In the genomic region with DNA sequence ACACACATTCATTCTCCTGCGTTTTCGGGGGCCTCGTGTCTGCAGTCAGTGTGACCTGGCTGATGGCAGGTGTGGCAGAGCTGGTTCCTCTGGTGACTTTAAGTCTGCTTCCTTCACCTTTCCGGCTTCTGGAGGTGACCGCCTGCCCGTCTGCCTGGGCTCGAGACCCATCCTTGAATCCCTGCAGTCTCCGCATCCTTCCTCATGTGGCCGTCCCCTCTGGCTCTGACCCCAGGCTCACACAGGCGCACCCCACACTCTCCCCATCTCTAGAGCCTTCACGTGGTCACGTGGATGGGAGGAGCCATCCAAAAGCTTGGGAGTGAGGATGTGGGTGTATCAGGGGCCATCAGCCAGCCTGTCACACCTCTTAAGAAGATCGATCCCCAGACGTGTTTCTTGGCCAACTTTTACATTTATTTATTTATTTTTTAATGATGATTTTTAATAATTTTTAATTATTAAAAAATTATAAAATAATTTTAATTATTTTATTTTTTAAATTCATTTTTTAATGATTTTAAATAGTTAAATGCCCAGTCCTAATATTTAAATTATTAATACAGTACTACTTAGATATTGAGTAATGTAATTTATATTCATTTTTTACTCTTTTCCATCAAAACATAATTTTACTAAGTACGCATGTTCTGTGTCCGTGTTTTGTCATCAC, we compare ENCODE assay signal across 23 cellular contexts. TPM values are rescaled to one million over a fixed set of nuclear protein-coding genes. Genes with fewer than 3 reads are reported as not detected.
A peak's percentile ranks its signal among the peaks of the same experiment; 100 is the strongest.
DNase-seq lines count a peak whose midpoint lies in the region; ATAC-seq and TF ChIP-seq lines count a peak whose summit lies in the region.
"Had no signal": no experiment of that assay in that cellular context is flagged by ENCODE, and none has a peak within 500 bp of the region (broad histone marks: within the 10 kb centered on the region; RNA-seq: fewer than 3 reads in every experiment).

No MANE protein-coding gene starts in this region.

- H3K4me3 Mint-ChIP-seq in activated naive CD8-positive, alpha-beta T cell treated with anti-CD3 and anti-CD28 coated beads for 36 hours, result peak overlapping the region; percentile 16
- no peak overlapping the region for H3K4me3 Mint-ChIP-seq in activated naive CD8-positive, alpha-beta T cell treated with anti-CD3 and anti-CD28 coated beads, Interleukin-2, amount 50 U/mL, for 24 hours
- H3K4me3 Mint-ChIP-seq in activated T-helper 17 cell treated with anti-CD3 and anti-CD28 coated beads, Interleukin-2, amount 50 U/mL, for 72 hours, result no peak overlapping the region
- no peak overlapping the region for H3K4me3 Mint-ChIP-seq in nephron progenitor cell
- H3K4me3 Mint-ChIP-seq: HFFc6; nephron; stimulated activated memory B cell treated with anti-CD40 and anti-IgM and Interleukin-4, amounts not matched to agents 10 μg/mL and 1 μg/mL and 100 μg/mL, for 72 hours; T-cell had no signal

- no peaks in the 10 kb centered on the region for H3K9me2 ChIP-seq in SK-N-SH

- H2AFZ ChIP-seq in SK-N-SH (ENCODE audit: low read depth), result no peak overlapping the region

- TF ChIP-seq CTCF in nephron progenitor cell (IDR thresholded peaks at IDR 0.05) (no peak), SK-N-SH (IDR thresholded peaks at IDR 0.05) (no peak)

- H3K4me2 ChIP-seq in SK-N-SH, result no peak overlapping the region

- CTCF ChIA-PET in SK-N-SH (lab: Yijun Ruan, JAX), result no interaction called here

- no peaks in the 10 kb centered on the region for H3K9me3 Mint-ChIP-seq in activated naive CD8-positive, alpha-beta T cell treated with anti-CD3 and anti-CD28 coated beads for 36 hours
- H3K9me3 Mint-ChIP-seq in activated naive CD8-positive, alpha-beta T cell treated with anti-CD3 and anti-CD28 coated beads, Interleukin-2, amount 50 U/mL, for 24 hours, result no peaks in the 10 kb centered on the region
- no peaks in the 10 kb centered on the region for H3K9me3 Mint-ChIP-seq in activated T-helper 17 cell treated with anti-CD3 and anti-CD28 coated beads, Interleukin-2, amount 50 U/mL, for 72 hours
- H3K9me3 Mint-ChIP-seq in nephron progenitor cell, result no peaks in the 10 kb centered on the region
- H3K9me3 Mint-ChIP-seq: HFFc6; nephron; stimulated activated memory B cell treated with anti-CD40 and anti-IgM and Interleukin-4, amounts not matched to agents 10 μg/mL and 1 μg/mL and 100 μg/mL, for 72 hours; T-cell had no signal

- TF ChIP-seq RAD21 in SK-N-SH (IDR thresholded peaks at IDR 0.05; ENCODE audit: low read length), result no peak

- no peaks in the 10 kb centered on the region for H3K36me3 Mint-ChIP-seq in activated naive CD8-positive, alpha-beta T cell treated with anti-CD3 and anti-CD28 coated beads for 36 hours
- no peaks in the 10 kb centered on the region for H3K36me3 Mint-ChIP-seq in activated naive CD8-positive, alpha-beta T cell treated with anti-CD3 and anti-CD28 coated beads, Interleukin-2, amount 50 U/mL, for 24 hours (ENCODE audit: low read depth)
- no peaks in the 10 kb centered on the region for H3K36me3 Mint-ChIP-seq in activated T-helper 17 cell treated with anti-CD3 and anti-CD28 coated beads, Interleukin-2, amount 50 U/mL, for 72 hours (ENCODE audit: low read depth)
- peaks cover 36% of the 10 kb centered on the region for H3K36me3 Mint-ChIP-seq in nephron progenitor cell (ENCODE audit: low read depth)

- no peak for TF ChIP-seq EP300 in SK-N-SH (IDR thresholded peaks at IDR 0.05; ENCODE audit: borderline replicate concordance in 1 of 2, low read depth in 1 of 2, low read length in 1 of 2)

- no peak overlapping the region for H3K27ac ChIP-seq in SK-N-SH (ENCODE audit: low read depth in 2 of 2, low read length in 1 of 2)
- H3K27ac ChIP-seq: cardiac muscle cell, left lung had no signal

- peaks cover 69% of the 10 kb centered on the region for H3K79me2 ChIP-seq in SK-N-SH (ENCODE audit: insufficient read depth)

- H3K27me3 Mint-ChIP-seq in activated naive CD8-positive, alpha-beta T cell treated with anti-CD3 and anti-CD28 coated beads for 36 hours, result no peaks in the 10 kb centered on the region
- no peaks in the 10 kb centered on the region for H3K27me3 Mint-ChIP-seq in activated naive CD8-positive, alpha-beta T cell treated with anti-CD3 and anti-CD28 coated beads, Interleukin-2, amount 50 U/mL, for 24 hours
- H3K27me3 Mint-ChIP-seq in activated T-helper 17 cell treated with anti-CD3 and anti-CD28 coated beads, Interleukin-2, amount 50 U/mL, for 72 hours, result no peaks in the 10 kb centered on the region
- H3K27me3 Mint-ChIP-seq in nephron progenitor cell (ENCODE audit: low read depth, poor library complexity), result peaks cover 6% of the 10 kb centered on the region
- H3K27me3 Mint-ChIP-seq: T-cell had no signal

- H3K4me1 ChIP-seq in SK-N-SH (ENCODE audit: control insufficient read depth in 1 of 2, insufficient read depth in 2 of 2, low read depth in 1 of 2, low read length in 1 of 2), result peaks cover 0 to 8% of the 10 kb centered on the region in 2 experiments; a peak in 1 of 4 replicates
- H3K4me1 ChIP-seq: Caco-2 had no signal

- 93% methylated on average over 16 of the region's 16 CpGs for WGBS in SK-N-SH (ENCODE audit: low lambda C conversion rate)

- no peak overlapping the region for H3K27ac Mint-ChIP-seq in activated naive CD8-positive, alpha-beta T cell treated with anti-CD3 and anti-CD28 coated beads for 36 hours
- no peak overlapping the region for H3K27ac Mint-ChIP-seq in activated naive CD8-positive, alpha-beta T cell treated with anti-CD3 and anti-CD28 coated beads, Interleukin-2, amount 50 U/mL, for 24 hours
- H3K27ac Mint-ChIP-seq in activated T-helper 17 cell treated with anti-CD3 and anti-CD28 coated beads, Interleukin-2, amount 50 U/mL, for 72 hours, result peak overlapping the region; percentile 6
- H3K27ac Mint-ChIP-seq in nephron progenitor cell, result peak overlapping the region; percentile 52
- H3K27ac Mint-ChIP-seq: HFFc6; nephron; stimulated activated memory B cell treated with anti-CD40 and anti-IgM and Interleukin-4, amounts not matched to agents 10 μg/mL and 1 μg/mL and 100 μg/mL, for 72 hours; T-cell had no signal

- H3K4me1 Mint-ChIP-seq in activated naive CD8-positive, alpha-beta T cell treated with anti-CD3 and anti-CD28 coated beads for 36 hours, result no peaks in the 10 kb centered on the region
- H3K4me1 Mint-ChIP-seq in activated naive CD8-positive, alpha-beta T cell treated with anti-CD3 and anti-CD28 coated beads, Interleukin-2, amount 50 U/mL, for 24 hours, result no peaks in the 10 kb centered on the region
- H3K4me1 Mint-ChIP-seq in activated T-helper 17 cell treated with anti-CD3 and anti-CD28 coated beads, Interleukin-2, amount 50 U/mL, for 72 hours, result no peaks in the 10 kb centered on the region
- peaks cover 51% of the 10 kb centered on the region for H3K4me1 Mint-ChIP-seq in nephron progenitor cell
- H3K4me1 Mint-ChIP-seq: stimulated activated memory B cell treated with anti-CD40 and anti-IgM and Interleukin-4, amounts not matched to agents 10 μg/mL and 1 μg/mL and 100 μg/mL, for 72 hours had no signal

- peaks cover 0 to 27% of the 10 kb centered on the region in 2 experiments for H3K36me3 ChIP-seq in SK-N-SH (replicated peaks in 1 of 2; ENCODE audit: control insufficient read depth in 1 of 2, insufficient read depth in 2 of 2, low read length in 1 of 2)

- H3K4me3 ChIP-seq in SK-N-SH (ENCODE audit: low read depth in 2 of 2, low read length in 1 of 2), result no peak overlapping the region
- H3K4me3 ChIP-seq: cardiac muscle cell, left lung had no signal

- no peaks in the 10 kb centered on the region for H3K27me3 ChIP-seq in SK-N-SH (ENCODE audit: insufficient read depth)
- H3K27me3 ChIP-seq: cardiac muscle cell, left lung had no signal

- no peak overlapping the region for H3K9ac ChIP-seq in SK-N-SH

- POLR2A ChIA-PET in SK-N-SH (lab: Yijun Ruan, JAX), result no interaction called here

- H4K20me1 ChIP-seq in SK-N-SH (ENCODE audit: insufficient read depth), result peaks cover 36% of the 10 kb centered on the region

- ATAC-seq in activated naive CD8-positive, alpha-beta T cell treated with anti-CD3 and anti-CD28 coated beads, Interleukin-2, amount 50 U/mL, for 24 hours, result no peak
- no peak for ATAC-seq in activated T-helper 17 cell treated with anti-CD3 and anti-CD28 coated beads, Interleukin-2, amount 50 U/mL, for 72 hours (replicated peaks)
- ATAC-seq: left lung; stimulated activated memory B cell treated with anti-CD40 and anti-IgM and Interleukin-4, amounts not matched to agents 10 μg/mL and 1 μg/mL and 100 μg/mL, for 72 hours; T-cell had no signal

- DNase-seq in activated naive CD8-positive, alpha-beta T cell treated with anti-CD3 and anti-CD28 coated beads for 36 hours, result no peak
- no peak for DNase-seq in activated naive CD8-positive, alpha-beta T cell treated with anti-CD3 and anti-CD28 coated beads, Interleukin-2, amount 50 U/mL, for 24 hours
- no peak for DNase-seq in nephron progenitor cell
- DNase-seq in ureter (ENCODE audit: low spot score), result peak; percentile 33
- no peak for DNase-seq in NCI-H748 (lab: John Stamatoyannopoulos, UW; ENCODE audit: unreplicated experiment)
- no peak for DNase-seq in NCI-H146 treated with DMSO at 0.1 percent for 48 hours (lab: John Stamatoyannopoulos, UW; ENCODE audit: unreplicated experiment)
- no peak for DNase-seq in SK-N-SH
- DNase-seq: activated CD4-positive, alpha-beta T cell treated with anti-CD3 and anti-CD28 coated beads for 4 hours; activated gamma-delta T cell treated with Interleukin-2 at 50 U/mL for 16 hours; Caco-2; dermis blood vessel endothelial cell; HFFc6; KG1; MV-4-11; NCI-H2029; NCI-H226; stimulated activated CD4-positive, alpha-beta T cell treated with anti-CD3 and anti-CD28 coated beads, Interleukin-1b, Interleukin-23, amount 100 ng/mL, for 48 hours had no signal

- H3K9me3 ChIP-seq in SK-N-SH, result no peaks in the 10 kb centered on the region
- H3K9me3 ChIP-seq: Caco-2, left lung had no signal

- no peaks in the 10 kb centered on the region for H3F3A ChIP-seq in SK-N-SH (replicated peaks; ENCODE audit: insufficient read depth)

TF ChIP-seq in SK-N-SH, 30 proteins besides CTCF, POLR2A, EP300 and RAD21 (continues in another document):
- TF ChIP-seq CHD2 (IDR thresholded peaks at IDR 0.05; ENCODE audit: low read length, partially characterized antibody) (no peak), SMC3 (IDR thresholded peaks at IDR 0.05; ENCODE audit: low read depth, low read length) (no peak), JUND (IDR thresholded peaks at IDR 0.05) (no peak), RXRA (IDR thresholded peaks at IDR 0.05; ENCODE audit: borderline replicate concordance, low read depth) (no peak), TEAD4 (IDR thresholded peaks at IDR 0.05; ENCODE audit: borderline replicate concordance, insufficient read depth) (no peak), FOXM1 (IDR thresholded peaks at IDR 0.05; ENCODE audit: low read depth) (no peak)

RNA-seq across cellular contexts. Expression of a gene that starts 20.9 kb away (rescaled TPM):
- total RNA-seq in activated naive CD8-positive, alpha-beta T cell treated with anti-CD3 and anti-CD28 coated beads for 36 hours, result 1 to 10 TPM; 1.7 to 2.9 TPM
- total RNA-seq in activated T-helper 17 cell treated with anti-CD3 and anti-CD28 coated beads, Interleukin-2, amount 50 U/mL, for 72 hours, result 10 to 100 TPM in 1 of 2 donors, 1 to 10 TPM in 1; 9.2 to 10.6 TPM
- total RNA-seq in ureter, result 50.8 TPM
- 11.4 and 18.4 TPM in 2 replicates for polyA plus RNA-seq in SK-N-SH (2012; rRNA removed)
- polyA plus RNA-seq in SK-N-SH (2012; cell fraction: cytosol; rRNA removed), result 7.2 and 9.5 TPM in 2 replicates
- polyA plus RNA-seq in SK-N-SH (2012; cell fraction: nucleus; rRNA removed), result 50.2 and 78.3 TPM in 2 replicates

Comparison
In these comparisons a context has a peak if more than half of its experiments do, and no peak if none do; other contexts are left out.
1. H3K27ac Mint-ChIP-seq: peak in activated T-helper 17 cell treated with anti-CD3 and anti-CD28 coated beads, Interleukin-2, amount 50 U/mL, for 72 hours (single experiment) and nephron progenitor cell (single experiment); none in activated naive CD8-positive, alpha-beta T cell treated with anti-CD3 and anti-CD28 coated beads for 36 hours (single experiment) and activated naive CD8-positive, alpha-beta T cell treated with anti-CD3 and anti-CD28 coated beads, Interleukin-2, amount 50 U/mL, for 24 hours (single experiment).